1 cellular context compared by ENCODE assay signal in genomic region chr9:100108572-100108971, GRCh38.
TF ChIP-seq lines count a peak whose summit lies in the region.

No MANE protein-coding gene starts in this region.

TF ChIP-seq in K562, 482 proteins besides CTCF, POLR2A, EP300 and RAD21 (continued from another document):
- TF ChIP-seq ZNF609 (CRISPR knock-in tag; IDR thresholded peaks at IDR 0.05; ENCODE audit: borderline replicate concordance), result no peak
TF ChIP-seq in K562: peak in this region for 1.
